ENCODE assay signal across 32 cellular contexts in the genomic region with DNA sequence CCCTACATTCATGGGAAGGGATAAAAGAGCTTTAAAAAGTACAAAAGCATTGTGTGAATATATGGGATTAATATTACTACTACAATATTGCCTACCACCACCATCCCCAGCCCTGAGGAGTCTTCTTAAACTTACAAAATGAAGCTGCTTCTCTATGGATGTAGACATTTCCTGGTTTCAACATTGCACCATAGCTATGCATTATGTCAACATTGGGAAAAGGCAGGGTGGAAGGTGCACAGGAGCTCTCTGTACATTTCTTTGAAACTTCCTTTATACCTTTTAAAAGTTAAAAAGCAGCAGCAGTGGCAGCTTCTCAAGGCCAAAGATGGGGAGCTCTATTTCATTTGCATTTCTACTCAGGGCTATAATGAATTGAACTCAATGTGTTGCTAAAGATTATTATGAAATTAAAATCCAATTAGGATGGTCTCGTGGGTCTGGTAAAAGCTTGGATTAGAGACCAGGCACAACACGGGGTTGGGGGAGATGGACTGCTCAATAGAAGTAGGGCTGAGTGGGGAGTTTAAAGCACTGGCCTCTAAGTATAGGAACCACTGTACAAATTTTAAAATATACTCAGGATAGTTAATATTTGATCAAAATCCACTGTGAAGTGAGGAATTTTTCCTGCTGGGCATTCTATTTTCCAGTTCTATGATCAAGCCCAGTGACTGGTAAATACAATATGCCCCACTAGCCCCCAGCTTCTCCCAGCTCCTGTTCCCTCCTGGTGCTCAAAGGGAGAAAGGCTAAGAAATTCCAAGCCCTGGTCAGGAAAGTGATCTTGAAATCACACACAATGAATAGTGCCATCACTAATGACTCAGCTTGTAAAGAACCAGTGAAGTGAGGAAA.
DNase-seq lines count a peak whose midpoint lies in the region; FAIRE-seq and TF ChIP-seq lines count a peak whose summit lies in the region.
"Had no signal": no experiment of that assay in that cellular context is flagged by ENCODE, and none has a peak within 500 bp of the region (broad histone marks: within the 10 kb centered on the region; RNA-seq: fewer than 3 reads in every experiment).

No MANE protein-coding gene starts in this region.

- no peaks in the 10 kb centered on the region for H3K9me3 ChIP-seq in small intestine (ENCODE audit: control insufficient read depth, low read depth)
- no peaks in the 10 kb centered on the region for H3K9me3 ChIP-seq in sigmoid colon
- H3K9me3 ChIP-seq: esophagus squamous epithelium, left ventricle myocardium inferior, right lobe of liver, testis, vagina had no signal

- FAIRE-seq in small intestine (lab: Jason Lieb, UNC) = no peak
- FAIRE-seq: frontal cortex, GM12892 had no signal

- intact Hi-C loops in sigmoid colon (cut with DNase I) = no loop called here

- 49 to 71% (median 49%) methylated on average over 2 of the region's 2 CpGs for WGBS in small intestine, 3 donors
- WGBS in sigmoid colon, 2 donors = 68 to 75% methylated on average over 2 of the region's 2 CpGs

- H3K27ac ChIP-seq in small intestine (ENCODE audit: low read depth in 1 of 2, low read length in 1 of 2) = no peak overlapping the region
- H3K27ac ChIP-seq in sigmoid colon = no peak overlapping the region
- H3K27ac ChIP-seq: 22Rv1, cardiac muscle cell, coronary artery, esophagus squamous epithelium, HL-60, left ventricle myocardium inferior, PC-9, right lobe of liver, testis, vagina had no signal

- H3K4me1 ChIP-seq in small intestine (ENCODE audit: control insufficient read depth in 2 of 2, insufficient read depth in 1 of 2, low read depth in 1 of 2, low read length in 1 of 2) (peaks cover 0 to 5% of the 10 kb centered on the region in 2 donors), sigmoid colon (no peaks in the 10 kb centered on the region)
- H3K4me1 ChIP-seq: esophagus squamous epithelium, left ventricle myocardium inferior, right lobe of liver, testis, vagina had no signal

- no peak for TF ChIP-seq EP300 in sigmoid colon (IDR thresholded peaks at IDR 0.05)

- no peak overlapping the region for H3K4me3 ChIP-seq in small intestine (ENCODE audit: low read depth in 1 of 2, low read length in 2 of 2)
- H3K4me3 ChIP-seq in sigmoid colon = no peak overlapping the region
- H3K4me3 ChIP-seq: cardiac muscle cell, coronary artery, esophagus squamous epithelium, left ventricle myocardium inferior, PC-9, right lobe of liver, testis, vagina had no signal

- DNase-seq in DMS53 (lab: John Stamatoyannopoulos, UW) (peak; percentile 40), DMS53 treated with DMSO at 0.1 percent for 48 hours (lab: John Stamatoyannopoulos, UW; ENCODE audit: unreplicated experiment) (no peak), kidney tubule cell (ENCODE audit: low spot score) (peak; percentile 81), small intestine (peak; percentile 13), sigmoid colon (no peak), nucleus accumbens (lab: John Stamatoyannopoulos, UW) (no peak)
- no peak for DNase-seq in activated effector memory CD4-positive, alpha-beta T cell treated with Interleukin-2 at 50 U/mL for 16 hours
- DNase-seq: activated CD4-positive, alpha-beta T cell treated with anti-CD3 and anti-CD28 coated beads, Interleukin-2, amount 50 U/mL, for 1 hour; activated naive CD4-positive, alpha-beta T cell treated with anti-CD3 and anti-CD28 coated beads, Interleukin-2, amount 50 U/mL, for 16 hours; amniotic stem cell; endodermal cell; esophagus squamous epithelium; left ventricle myocardium inferior; NCI-H1694; NCI-H510A treated with DMSO at 0.1 percent for 48 hours; NK-92 treated with Interleukin-12 subunit alpha and Interleukin-12 subunit beta, amount 100 ng/mL, for 24 hours; PC-9; posterior cingulate gyrus; right lobe of liver; Right ventricle myocardium superior; stimulated activated naive B cell treated with anti-CD40 and anti-IgM and Interleukin-4, amounts not matched to agents 10 μg/mL and 1 μg/mL and 100 μg/mL, for 72 hours; T-helper 9 cell; testis had no signal

- no peak for TF ChIP-seq POLR2A in sigmoid colon (IDR thresholded peaks at IDR 0.05)

- H3K27me3 ChIP-seq in small intestine (ENCODE audit: control insufficient read depth in 2 of 2, insufficient read depth in 2 of 2, low read length in 2 of 2) (no peaks in the 10 kb centered on the region), sigmoid colon (no peaks in the 10 kb centered on the region)
- H3K27me3 ChIP-seq: cardiac muscle cell, esophagus squamous epithelium, right lobe of liver, testis, vagina had no signal

- H3K27ac Mint-ChIP-seq in brain = peak overlapping the region in 3 of 5 experiments; percentile 10 to 62 (median 26)
- H3K27ac Mint-ChIP-seq: endodermal cell; stimulated activated naive B cell treated with anti-CD40 and anti-IgM and Interleukin-4, amounts not matched to agents 10 μg/mL and 1 μg/mL and 100 μg/mL, for 72 hours had no signal

- H3K27me3 Mint-ChIP-seq in brain = no peaks in the 10 kb centered on the region

- H3K36me3 ChIP-seq in small intestine (ENCODE audit: control insufficient read depth in 2 of 2, insufficient read depth in 2 of 2, low read length in 2 of 2) (no peaks in the 10 kb centered on the region), sigmoid colon (no peaks in the 10 kb centered on the region)
- H3K36me3 ChIP-seq: cardiac muscle cell, esophagus squamous epithelium, left ventricle myocardium inferior, right lobe of liver, vagina had no signal

- H3K4me3 Mint-ChIP-seq in brain = no peak overlapping the region
- H3K4me3 Mint-ChIP-seq: endodermal cell; neural crest cell; stimulated activated naive B cell treated with anti-CD40 and anti-IgM and Interleukin-4, amounts not matched to agents 10 μg/mL and 1 μg/mL and 100 μg/mL, for 72 hours had no signal

- H3K4me1 Mint-ChIP-seq in brain = peaks cover 19% of the 10 kb centered on the region

- no peak for TF ChIP-seq CTCF in brain (conservative IDR thresholded peaks at IDR 0.05)
- TF ChIP-seq CTCF in sigmoid colon (IDR thresholded peaks at IDR 0.05) = no peak

- no peaks in the 10 kb centered on the region for H3K36me3 Mint-ChIP-seq in brain
- H3K36me3 Mint-ChIP-seq: stimulated activated naive B cell treated with anti-CD40 and anti-IgM and Interleukin-4, amounts not matched to agents 10 μg/mL and 1 μg/mL and 100 μg/mL, for 72 hours had no signal

- no peaks in the 10 kb centered on the region for H3K9me3 Mint-ChIP-seq in brain
- H3K9me3 Mint-ChIP-seq: endodermal cell; stimulated activated naive B cell treated with anti-CD40 and anti-IgM and Interleukin-4, amounts not matched to agents 10 μg/mL and 1 μg/mL and 100 μg/mL, for 72 hours had no signal

Comparison
In these comparisons a context has a peak if more than half of its experiments do, and no peak if none do; other contexts are left out.
1. DNase-seq: peak in DMS53 (single experiment), kidney tubule cell (single experiment) and small intestine (single experiment); none in DMS53 treated with DMSO at 0.1 percent for 48 hours (single experiment), sigmoid colon (single experiment), nucleus accumbens (0 of 56) and activated effector memory CD4-positive, alpha-beta T cell treated with Interleukin-2 at 50 U/mL for 16 hours (single experiment).